11 cellular contexts compared by ENCODE assay signal in the genomic region with DNA sequence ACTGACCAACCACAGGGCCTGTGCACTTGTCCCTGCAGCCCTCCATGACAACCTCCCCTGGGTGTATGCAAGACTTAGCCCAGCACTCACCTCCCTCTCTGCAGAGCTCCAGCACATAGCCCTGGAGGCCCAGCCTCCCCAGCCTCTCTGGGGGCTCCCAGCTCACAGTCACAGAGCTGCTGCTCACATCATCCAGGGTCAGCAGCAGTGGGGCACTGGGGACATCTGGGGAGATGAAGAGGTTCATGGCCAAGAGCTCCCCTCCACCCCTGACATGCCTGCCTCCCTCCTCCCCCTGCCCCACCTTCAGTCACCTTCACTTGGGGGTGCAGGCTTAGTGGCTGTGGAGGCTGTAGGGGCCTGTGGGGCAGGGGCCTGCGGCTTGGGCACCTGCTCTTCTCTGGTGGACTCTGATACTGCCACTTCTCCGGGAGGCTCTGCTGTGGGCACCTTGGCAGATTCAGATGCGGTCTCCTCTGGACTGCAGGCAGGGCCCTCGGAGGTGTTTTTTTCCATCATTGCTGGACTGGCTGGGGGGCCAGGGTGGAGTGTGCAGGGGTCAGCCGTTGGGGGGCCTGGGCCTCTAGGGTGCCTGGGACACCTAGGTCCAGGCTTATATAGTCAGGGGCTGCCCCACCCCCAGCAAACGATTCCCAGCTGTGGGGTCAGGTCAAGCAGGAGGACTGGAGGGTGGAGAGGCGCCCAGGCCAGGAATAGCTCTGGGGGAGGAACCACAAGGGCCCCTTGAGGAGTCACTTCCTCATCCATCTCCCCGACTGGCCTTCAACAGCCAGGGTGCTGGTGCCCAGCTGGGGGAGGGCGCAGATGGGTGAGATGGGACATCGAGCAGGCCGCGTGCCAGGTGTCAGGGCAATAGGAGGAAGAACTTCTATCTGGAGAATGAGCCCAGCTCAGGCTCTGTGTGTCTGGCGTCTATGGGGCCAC. TPM values are rescaled to one million over a fixed set of nuclear protein-coding genes. Genes with fewer than 3 reads are reported as not detected.
A peak's percentile ranks its signal among the peaks of the same experiment; 100 is the strongest.
DNase-seq lines count a peak whose midpoint lies in the region; ATAC-seq and TF ChIP-seq lines count a peak whose summit lies in the region.
"Had no signal": no experiment of that assay in that cellular context is flagged by ENCODE, and none has a peak within 500 bp of the region (broad histone marks: within the 10 kb centered on the region; RNA-seq: fewer than 3 reads in every experiment).

MYBPH (minus strand) TSS at position 590 of the 945 bp plus-strand sequence; CDS start at position 519, 71 bp downstream.

- H3K27me3 ChIP-seq in spleen (replicated peaks in 1 of 7), result peaks cover 0 to 50% (median 0%) of the 10 kb centered on the region in 7 donors

- intact Hi-C loops in spleen (cut with DNase I; ENCODE audit: low total_unique reads), result no loop called here

- in situ Hi-C loops in ACHN (cut with HindIII; ENCODE audit: low pct_ligation_motif_present, low pct_unique_long_range_greater_than_20kb, low sequenced_read_pairs), result no loop called here

- no peaks in the 10 kb centered on the region for H3K27me3 Mint-ChIP-seq in activated CD8-positive, alpha-beta T cell treated with anti-CD3 and anti-CD28 coated beads, Interleukin-2, amount 10 ng/mL, durations not matched to agents 7 days and 5 days (ENCODE audit: low read depth)
- H3K27me3 Mint-ChIP-seq: activated CD4-positive, alpha-beta memory T cell treated with anti-CD3 and anti-CD28 coated beads, Interleukin-2, amount 10 ng/mL, durations not matched to agents 7 days and 5 days had no signal

- H3K4me1 ChIP-seq in HEK293 (ENCODE audit: control insufficient read depth, insufficient read depth, low read length) (no peaks in the 10 kb centered on the region; the same call in 1 of the 2 replicates), spleen (peaks cover 0 to 57% (median 19%) of the 10 kb centered on the region in 6 donors)

- CTCF ChIA-PET in HEK293 (lab: Yijun Ruan, JAX), result interaction anchor here (0.7 to 1.4 kb wide), 5 partner anchors 41 to 136 kb away, joined by 4 to 6 read pairs (median 6); no protein-coding TSS in a partner anchor
- CTCF ChIA-PET in activated CD8-positive, alpha-beta T cell treated with anti-CD3 and anti-CD28 coated beads, Interleukin-2, amount 10 ng/mL, durations not matched to agents 7 days and 5 days (lab: Charles Lee), result interaction anchor here (1.7 kb wide), 1 partner anchor 136 kb away, joined by 7 read pairs; no protein-coding TSS in a partner anchor

- no peak for TF ChIP-seq POLR2A in spleen (IDR thresholded peaks at IDR 0.05)

- H3K4me1 Mint-ChIP-seq in activated CD8-positive, alpha-beta T cell treated with anti-CD3 and anti-CD28 coated beads, Interleukin-2, amount 10 ng/mL, durations not matched to agents 7 days and 5 days (ENCODE audit: low read depth), result no peaks in the 10 kb centered on the region
- H3K4me1 Mint-ChIP-seq: activated CD4-positive, alpha-beta memory T cell treated with anti-CD3 and anti-CD28 coated beads, Interleukin-2, amount 10 ng/mL, durations not matched to agents 7 days and 5 days; activated naive CD8-positive, alpha-beta T cell treated with anti-CD3 and anti-CD28 coated beads, Interleukin-2, amount 10 ng/mL, durations not matched to agents 7 days and 5 days had no signal

- peak; percentile 17 for ATAC-seq in left lobe of liver
- no peak for ATAC-seq in activated CD8-positive, alpha-beta T cell treated with anti-CD3 and anti-CD28 coated beads, Interleukin-2, amount 10 ng/mL, durations not matched to agents 7 days and 5 days

- H3K4me3 ChIP-seq in HEK293 (ENCODE audit: low read depth, low read length) (no peak within 1 kb of the TSS), spleen (no peak within 1 kb of the TSS)

- no peak within 1 kb of the TSS for H3K4me3 Mint-ChIP-seq in activated CD8-positive, alpha-beta T cell treated with anti-CD3 and anti-CD28 coated beads, Interleukin-2, amount 10 ng/mL, durations not matched to agents 7 days and 5 days
- H3K4me3 Mint-ChIP-seq: activated CD4-positive, alpha-beta memory T cell treated with anti-CD3 and anti-CD28 coated beads, Interleukin-2, amount 10 ng/mL, durations not matched to agents 7 days and 5 days; activated naive CD8-positive, alpha-beta T cell treated with anti-CD3 and anti-CD28 coated beads, Interleukin-2, amount 10 ng/mL, durations not matched to agents 7 days and 5 days had no signal

- DNase-seq in OCI-M1 (lab: John Stamatoyannopoulos, UW) (peak; percentile 18), left lobe of liver (ENCODE audit: low spot score) (no peak), spleen (peak; percentile 74), NCI-H1436 treated with DMSO at 0.1 percent for 48 hours (lab: John Stamatoyannopoulos, UW) (no peak), ACHN (no peak)
- no peak for DNase-seq in activated CD8-positive, alpha-beta T cell treated with anti-CD3 and anti-CD28 coated beads, Interleukin-2, amount 10 ng/mL, durations not matched to agents 7 days and 5 days
- DNase-seq: activated CD4-positive, alpha-beta memory T cell treated with anti-CD3 and anti-CD28 coated beads, Interleukin-2, amount 10 ng/mL, durations not matched to agents 7 days and 5 days; activated naive CD8-positive, alpha-beta T cell treated with anti-CD3 and anti-CD28 coated beads, Interleukin-2, amount 10 ng/mL, durations not matched to agents 7 days and 5 days; NCI-H748 treated with DMSO at 0.1 percent for 48 hours; stimulated activated CD4-positive, alpha-beta T cell treated with anti-CD3 and anti-CD28 coated beads, Interleukin-4, amount 100 ng/mL, for 1 hour had no signal

- H3K9me3 ChIP-seq in HEK293 (ENCODE audit: control insufficient read depth, insufficient read depth, low read depth, low read length) (no peaks in the 10 kb centered on the region), spleen (no peaks in the 10 kb centered on the region)

- POLR2A ChIA-PET in HEK293 (lab: Yijun Ruan, JAX), result interaction anchor here (1.4 kb wide), 1 partner anchor 48 kb away, joined by 5 read pairs; the partner anchor contains the start of gene ADORA1
- POLR2A ChIA-PET in activated CD8-positive, alpha-beta T cell treated with anti-CD3 and anti-CD28 coated beads, Interleukin-2, amount 10 ng/mL, durations not matched to agents 7 days and 5 days (lab: Charles Lee), result no interaction called here

- no peaks in the 10 kb centered on the region for H3K36me3 Mint-ChIP-seq in activated CD8-positive, alpha-beta T cell treated with anti-CD3 and anti-CD28 coated beads, Interleukin-2, amount 10 ng/mL, durations not matched to agents 7 days and 5 days (ENCODE audit: low read depth)
- H3K36me3 Mint-ChIP-seq: activated naive CD8-positive, alpha-beta T cell treated with anti-CD3 and anti-CD28 coated beads, Interleukin-2, amount 10 ng/mL, durations not matched to agents 7 days and 5 days had no signal

- no peak for TF ChIP-seq CTCF in HEK293 (tag by site-specific recombination; IDR thresholded peaks at IDR 0.05)
- no peak for TF ChIP-seq CTCF in spleen (IDR thresholded peaks at IDR 0.05 in 8 of 11, conservative IDR thresholded peaks at IDR 0.05 in 3 of 11)

- no peaks in the 10 kb centered on the region for H3K9me3 Mint-ChIP-seq in activated CD8-positive, alpha-beta T cell treated with anti-CD3 and anti-CD28 coated beads, Interleukin-2, amount 10 ng/mL, durations not matched to agents 7 days and 5 days (ENCODE audit: insufficient read depth)
- H3K9me3 Mint-ChIP-seq: activated CD4-positive, alpha-beta memory T cell treated with anti-CD3 and anti-CD28 coated beads, Interleukin-2, amount 10 ng/mL, durations not matched to agents 7 days and 5 days; activated naive CD8-positive, alpha-beta T cell treated with anti-CD3 and anti-CD28 coated beads, Interleukin-2, amount 10 ng/mL, durations not matched to agents 7 days and 5 days had no signal

- H3K27ac ChIP-seq in HEK293 (ENCODE audit: extremely low read depth, low read depth, low read length), result no peak within 1 kb of the TSS
- H3K27ac ChIP-seq in spleen, result peak within 1 kb of the TSS in 1 of 8 donors; percentile 2

- 44 to 56% (median 50%) methylated on average over 10 to 13 of the region's 13 CpGs for WGBS in spleen, 5 donors

- no peaks in the 10 kb centered on the region for H3K36me3 ChIP-seq in HEK293 (ENCODE audit: control insufficient read depth in 2 of 2, insufficient read depth in 1 of 2, low read length in 2 of 2)
- H3K36me3 ChIP-seq in spleen, result peaks cover 0 to 11% (median 0%) of the 10 kb centered on the region in 6 donors

- H3K27ac Mint-ChIP-seq in activated CD8-positive, alpha-beta T cell treated with anti-CD3 and anti-CD28 coated beads, Interleukin-2, amount 10 ng/mL, durations not matched to agents 7 days and 5 days, result no peak within 1 kb of the TSS
- H3K27ac Mint-ChIP-seq: activated CD4-positive, alpha-beta memory T cell treated with anti-CD3 and anti-CD28 coated beads, Interleukin-2, amount 10 ng/mL, durations not matched to agents 7 days and 5 days; activated naive CD8-positive, alpha-beta T cell treated with anti-CD3 and anti-CD28 coated beads, Interleukin-2, amount 10 ng/mL, durations not matched to agents 7 days and 5 days had no signal

TF ChIP-seq in HEK293, 187 proteins besides CTCF, POLR2A, EP300 and RAD21:
- TF ChIP-seq ZNF19 (tag by site-specific recombination; IDR thresholded peaks at IDR 0.05; ENCODE audit: low read depth) (no peak), GLIS1 (tag by site-specific recombination; IDR thresholded peaks at IDR 0.05) (peak; percentile 76), GLIS2 (tag by site-specific recombination; IDR thresholded peaks at IDR 0.05) (peak; percentile 38), ZNF549 (tag by site-specific recombination; IDR thresholded peaks at IDR 0.05) (no peak)

RNA-seq across cellular contexts. Expression of gene MYBPH, which starts in this region (rescaled TPM):
- not detected for total RNA-seq in left lobe of liver
- total RNA-seq in spleen, result 1 to 10 TPM in 1 of 7 donors, under 1 TPM in 3, not detected in 3; 0.32 to 2.7 (median 0.74) TPM
- polyA plus RNA-seq in spleen, result under 1 TPM; 0.09 to 0.23 (median 0.22) TPM
- not detected for total RNA-seq in activated CD8-positive, alpha-beta T cell treated with anti-CD3 and anti-CD28 coated beads, Interleukin-2, amount 10 ng/mL, durations not matched to agents 7 days and 5 days
- total RNA-seq: activated CD4-positive, alpha-beta memory T cell treated with anti-CD3 and anti-CD28 coated beads, Interleukin-2, amount 10 ng/mL, durations not matched to agents 7 days and 5 days; activated naive CD8-positive, alpha-beta T cell treated with anti-CD3 and anti-CD28 coated beads, Interleukin-2, amount 10 ng/mL, durations not matched to agents 7 days and 5 days had no signal

Comparison
In these comparisons a context has a peak if more than half of its experiments do, and no peak if none do; other contexts are left out.
1. Peak in ATAC-seq in left lobe of liver; RNA of the gene not detected or under 1 TPM.
2. DNase-seq: peak in OCI-M1 (single experiment) and spleen (single experiment); none in left lobe of liver (single experiment), activated CD8-positive, alpha-beta T cell treated with anti-CD3 and anti-CD28 coated beads, Interleukin-2, amount 10 ng/mL, durations not matched to agents 7 days and 5 days (single experiment), NCI-H1436 treated with DMSO at 0.1 percent for 48 hours (single experiment) and ACHN (single experiment).